18 cellular contexts compared by ENCODE assay signal in the genomic region with DNA sequence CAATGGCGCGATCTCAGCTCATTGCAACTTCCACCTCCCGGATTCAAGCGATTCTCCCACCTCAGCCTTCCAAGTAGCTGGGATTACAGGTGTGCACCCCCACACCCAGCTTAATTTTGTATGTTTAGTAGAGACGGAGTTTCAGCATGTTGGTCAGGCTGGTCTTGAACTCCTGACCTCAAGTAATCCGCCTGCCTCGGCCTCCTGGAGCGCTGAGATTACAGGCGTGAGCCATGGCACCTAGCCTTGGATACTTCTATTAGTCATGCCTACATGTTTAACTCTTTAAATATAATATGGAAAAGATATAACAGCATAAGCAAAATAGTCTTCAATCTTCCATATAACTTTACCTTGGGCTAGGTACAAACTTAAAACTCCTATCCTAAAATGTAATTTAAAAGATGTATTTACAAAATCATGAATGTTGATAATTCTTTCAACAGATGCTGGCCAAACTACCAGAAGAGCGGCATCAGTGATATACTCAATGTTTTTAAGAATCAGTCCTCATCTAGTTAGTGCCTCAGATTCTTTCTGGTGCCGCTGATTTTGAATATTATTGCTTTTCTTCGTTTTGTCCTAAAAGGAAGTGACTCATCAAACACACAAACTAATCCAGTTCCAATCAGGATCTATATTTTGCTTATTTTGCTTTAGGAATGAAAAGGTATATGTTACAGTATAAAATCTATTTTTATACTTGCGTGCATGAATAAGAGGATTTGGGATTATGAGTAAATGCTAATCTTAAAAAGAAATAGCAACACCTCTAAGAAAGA.
"Had no signal": no experiment of that assay in that cellular context is flagged by ENCODE, and none has a peak within 500 bp of the region (broad histone marks: within the 10 kb centered on the region; RNA-seq: fewer than 3 reads in every experiment).

No MANE protein-coding gene starts in this region.

- H3K4me3 Mint-ChIP-seq: activated CD4-positive, alpha-beta T cell treated with anti-CD3 and anti-CD28 coated beads, Interleukin-2, amount 10 ng/mL, durations not matched to agents 24 days and 14 days; activated CD8-positive, alpha-beta T cell treated with anti-CD3 and anti-CD28 coated beads for 36 hours; activated T-cell treated with anti-CD3 and anti-CD28 coated beads, Interleukin-2, amount 50 U/mL, for 24 hours; dendritic cell treated with granulocyte-macrophage colony-stimulating factor and Interleukin-4, amounts not matched to agents 40 ng/mL and 50 ng/mL, for 4 days had no signal

- H3K27me3 Mint-ChIP-seq: activated CD4-positive, alpha-beta T cell treated with anti-CD3 and anti-CD28 coated beads, Interleukin-2, amount 10 ng/mL, durations not matched to agents 24 days and 14 days; activated CD8-positive, alpha-beta T cell treated with anti-CD3 and anti-CD28 coated beads for 36 hours; activated T-cell treated with anti-CD3 and anti-CD28 coated beads, Interleukin-2, amount 50 U/mL, for 24 hours; dendritic cell treated with granulocyte-macrophage colony-stimulating factor and Interleukin-4, amounts not matched to agents 40 ng/mL and 50 ng/mL, for 4 days; T-cell had no signal

- H3K9me3 Mint-ChIP-seq: activated T-cell treated with anti-CD3 and anti-CD28 coated beads, Interleukin-2, amount 50 U/mL, for 24 hours; activated T-helper 2 cell treated with anti-CD3 and anti-CD28 coated beads, Interferon-gamma antibody, Interleukin-2, Interleukin-4, amounts not matched to agents 10 μg/mL and 5 μg/mL and 100 μg/mL, durations not matched to agents 14 hours and 24 hours and 36 hours; dendritic cell treated with granulocyte-macrophage colony-stimulating factor and Interleukin-4, amounts not matched to agents 40 ng/mL and 50 ng/mL, for 4 days; T-cell had no signal

- H3K27ac Mint-ChIP-seq: activated CD4-positive, alpha-beta T cell treated with anti-CD3 and anti-CD28 coated beads, Interleukin-2, amount 10 ng/mL, durations not matched to agents 24 days and 14 days; activated CD8-positive, alpha-beta T cell treated with anti-CD3 and anti-CD28 coated beads for 36 hours; activated T-cell treated with anti-CD3 and anti-CD28 coated beads, Interleukin-2, amount 50 U/mL, for 24 hours; activated T-helper 2 cell treated with anti-CD3 and anti-CD28 coated beads, Interferon-gamma antibody, Interleukin-2, Interleukin-4, amounts not matched to agents 10 μg/mL and 5 μg/mL and 100 μg/mL, durations not matched to agents 14 hours and 24 hours and 36 hours; dendritic cell treated with granulocyte-macrophage colony-stimulating factor and Interleukin-4, amounts not matched to agents 40 ng/mL and 50 ng/mL, for 4 days had no signal

- DNase-seq: activated CD4-positive, alpha-beta T cell treated with anti-CD3 and anti-CD28 coated beads, Interleukin-2, amount 10 ng/mL, durations not matched to agents 24 days and 14 days; activated CD8-positive, alpha-beta T cell treated with anti-CD3 and anti-CD28 coated beads for 36 hours; activated naive CD4-positive, alpha-beta T cell treated with Interleukin-2 at 50 U/mL for 16 hours; activated T-cell treated with anti-CD3 and anti-CD28 coated beads, Interleukin-2, amount 50 U/mL, for 24 hours; adrenal gland; effector CD8-positive, alpha-beta T cell; foreskin fibroblast; kidney glomerular epithelial cell; left ventricle myocardium superior; retina; stimulated activated CD4-positive, alpha-beta T cell treated with anti-CD3 and anti-CD28 coated beads, Interleukin-1b, Interleukin-23, amount 100 ng/mL, for 48 hours; stimulated activated naive CD4-positive, alpha-beta T cell treated with Interleukin-2 at 50 U/mL for 16 hours; T-cell; T-helper 9 cell; transverse colon; uterus had no signal

- ATAC-seq: activated CD8-positive, alpha-beta T cell treated with anti-CD3 and anti-CD28 coated beads for 36 hours; left ventricle myocardium superior had no signal
